In genomic region chr2:219433666-219434467, GRCh38 we compare ENCODE assay signal across 8 cellular contexts. TPM values are rescaled to one million over a fixed set of nuclear protein-coding genes. Genes with fewer than 3 reads are reported as not detected.
DNase-seq lines count a peak whose midpoint lies in the region; ATAC-seq and TF ChIP-seq lines count a peak whose summit lies in the region.

No MANE protein-coding gene starts in this region.

- H3K4me3 ChIP-seq in MG63 (no peak overlapping the region), ascending aorta (peak overlapping the region in 1 of 2 donors; percentile 58), kidney epithelial cell (ENCODE audit: low read depth, low read length) (no peak overlapping the region), tibial nerve (no peak overlapping the region)

- DNase-seq in ELR (ENCODE audit: low read depth), result peak; percentile 50
- peak; percentile 55 for DNase-seq in MG63
- no peak for DNase-seq in ascending aorta (ENCODE audit: low spot score in 2 of 2)
- DNase-seq in kidney epithelial cell (ENCODE audit: low read depth), result no peak
- no peak for DNase-seq in tibial nerve (ENCODE audit: low spot score in 2 of 2)
- no peak for DNase-seq in C1 segment of cervical spinal cord (lab: John Stamatoyannopoulos, UW)

- H3K27ac ChIP-seq in ascending aorta (peak overlapping the region; percentile 76 to 77), tibial nerve (peak overlapping the region in 1 of 4 donors; percentile 18)

- no peak for TF ChIP-seq EP300 in tibial nerve (IDR thresholded peaks at IDR 0.05)

- H3K36me3 ChIP-seq in MG63 (no peaks in the 10 kb centered on the region), ascending aorta (no peaks in the 10 kb centered on the region), kidney epithelial cell (ENCODE audit: control insufficient read depth, insufficient read depth, low read length) (no peaks in the 10 kb centered on the region), tibial nerve (no peaks in the 10 kb centered on the region)

- peaks cover 10 to 24% of the 10 kb centered on the region in 2 donors for H3K4me1 ChIP-seq in ascending aorta
- peaks cover 0 to 10% (median 4%) of the 10 kb centered on the region in 4 donors for H3K4me1 ChIP-seq in tibial nerve

- no peak for TF ChIP-seq POLR2A in tibial nerve (IDR thresholded peaks at IDR 0.05)

- H3K9me3 ChIP-seq in MG63 (no peaks in the 10 kb centered on the region), ascending aorta (no peaks in the 10 kb centered on the region), tibial nerve (no peaks in the 10 kb centered on the region)

- TF ChIP-seq CTCF in ascending aorta (IDR thresholded peaks at IDR 0.05) (peak; percentile 14 to 42 (median 35)), kidney epithelial cell (IDR thresholded peaks at IDR 0.05; ENCODE audit: insufficient read depth, low read length, poor library complexity, severe bottlenecking) (peak; percentile 57), tibial nerve (IDR thresholded peaks at IDR 0.05) (no peak)

- WGBS in tibial nerve, 2 donors, result 77% methylated on average over 16 of the region's 16 CpGs

- ATAC-seq in HG02678 (IDR thresholded peaks at IDR 0.05; ENCODE audit: unreplicated experiment) (no peak), GM19023 (IDR thresholded peaks at IDR 0.05; ENCODE audit: unreplicated experiment) (no peak)

- intact Hi-C loops in ascending aorta (cut with DNase I), result no loop called here

- H3K27me3 ChIP-seq in MG63 (no peaks in the 10 kb centered on the region), ascending aorta (no peaks in the 10 kb centered on the region), kidney epithelial cell (ENCODE audit: control insufficient read depth, insufficient read depth, low read length) (peaks cover 24% of the 10 kb centered on the region), tibial nerve (peaks cover 0 to 41% of the 10 kb centered on the region in 2 donors)

RNA-seq across cellular contexts. Expression of gene SPEG, which starts 0.8 kb away (rescaled TPM):
- 11.6 and 12.6 TPM in 2 replicates for total RNA-seq in MG63 (2014; rRNA removed; shearing (Covaris generic); ENCODE audit: low replicate concordance)
- 390 TPM for total RNA-seq in ascending aorta
- total RNA-seq in kidney epithelial cell, result 6.5 and 9.9 TPM in 2 replicates
- total RNA-seq in tibial nerve, result 10 to 100 TPM in 1 of 4 donors, 1 to 10 TPM in 3; 6.7 to 10.2 (median 8.1) TPM

RNA-seq across cellular contexts. Expression of gene DES, which starts 15.7 kb away (rescaled TPM):
- 3.8 and 22.6 TPM in 2 replicates for total RNA-seq in MG63 (2014; rRNA removed; shearing (Covaris generic); ENCODE audit: low replicate concordance)
- total RNA-seq in ascending aorta (182 TPM), kidney epithelial cell (0.55 and 0.79 TPM in 2 replicates), tibial nerve (10 to 100 TPM; 20.7 to 50.4 (median 25.0) TPM)

RNA-seq across cellular contexts. Expression of gene DNPEP, which starts 46.2 kb away (rescaled TPM):
- 56.4 and 73.1 TPM in 2 replicates for total RNA-seq in MG63 (2014; rRNA removed; shearing (Covaris generic); ENCODE audit: low replicate concordance)
- total RNA-seq in ascending aorta (113 TPM), kidney epithelial cell (50.2 and 62.7 TPM in 2 replicates), tibial nerve (10 to 100 TPM; 35.2 to 88.1 (median 52.6) TPM)

Comparison
In these comparisons a context has a peak if more than half of its experiments do, and no peak if none do; other contexts are left out.
1. DNase-seq: peak in ELR (single experiment) and MG63 (single experiment); none in ascending aorta (0 of 2), kidney epithelial cell (single experiment), tibial nerve (0 of 2) and C1 segment of cervical spinal cord (0 of 14).
2. CTCF ChIP-seq: peak in ascending aorta (3 of 3) and kidney epithelial cell (single experiment); none in tibial nerve (0 of 5).
3. RNA of gene SPEG, which starts 0.8 kb away (total RNA-seq): 390 TPM in ascending aorta (single experiment); 11.6 to 12.6 TPM in MG63, 6.5 to 9.9 TPM in kidney epithelial cell and 6.7 to 10.2 TPM in tibial nerve; every median in the first group is over 10 times any median in the second.